ENCODE assay signal across 17 cellular contexts in the genomic region with DNA sequence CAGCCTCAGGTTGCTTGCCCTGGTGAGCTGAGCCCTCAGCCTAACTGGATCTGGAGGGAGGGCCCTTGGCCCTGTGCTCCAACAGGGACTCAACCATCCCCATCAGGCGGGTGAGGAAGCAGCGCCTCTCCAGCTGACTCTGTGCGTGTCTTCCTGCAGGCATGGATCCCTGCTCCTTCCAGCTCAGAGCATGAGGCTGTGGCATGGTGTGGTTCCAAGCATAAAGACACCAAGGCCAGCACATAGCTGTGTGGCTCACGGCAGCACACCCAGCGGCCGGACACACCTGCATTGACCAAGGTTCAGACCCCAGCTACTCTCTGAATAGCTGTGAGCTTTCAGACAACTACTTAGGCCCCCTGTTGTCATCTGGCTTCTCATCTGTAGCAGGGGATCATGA.
"Had no signal": no experiment of that assay in that cellular context is flagged by ENCODE, and none has a peak within 500 bp of the region (broad histone marks: within the 10 kb centered on the region; RNA-seq: fewer than 3 reads in every experiment).

No MANE protein-coding gene starts in this region.

- ATAC-seq: gastroesophageal sphincter; mucosa of descending colon; naive thymus-derived CD4-positive, alpha-beta T cell had no signal

- H3K9me3 ChIP-seq: ascending aorta, gastroesophageal sphincter, heart right ventricle, mucosa of descending colon, neutrophil, suprapubic skin, upper lobe of right lung had no signal

- H3K27ac Mint-ChIP-seq: activated naive CD4-positive, alpha-beta T cell treated with anti-CD3 and anti-CD28 coated beads, Interleukin-2, amount 10 ng/mL, durations not matched to agents 7 days and 5 days; activated T-cell treated with anti-CD3 and anti-CD28 coated beads, Interleukin-2, amount 50 U/mL, for 24 hours; naive thymus-derived CD4-positive, alpha-beta T cell had no signal

- H3K9me3 Mint-ChIP-seq: activated naive CD4-positive, alpha-beta T cell treated with anti-CD3 and anti-CD28 coated beads, Interleukin-2, amount 10 ng/mL, durations not matched to agents 7 days and 5 days; activated T-cell treated with anti-CD3 and anti-CD28 coated beads, Interleukin-2, amount 50 U/mL, for 24 hours; naive thymus-derived CD4-positive, alpha-beta T cell had no signal

- H3K27me3 ChIP-seq: ascending aorta, gastroesophageal sphincter, heart right ventricle, neutrophil, suprapubic skin, upper lobe of right lung had no signal

- H3K27ac ChIP-seq: ascending aorta, gastroesophageal sphincter, neutrophil, suprapubic skin, upper lobe of right lung had no signal

- H3K4me1 ChIP-seq: suprapubic skin had no signal

- H3K4me1 Mint-ChIP-seq: activated naive CD4-positive, alpha-beta T cell treated with anti-CD3 and anti-CD28 coated beads, Interleukin-2, amount 10 ng/mL, durations not matched to agents 7 days and 5 days; naive thymus-derived CD4-positive, alpha-beta T cell had no signal

- H3K4me3 Mint-ChIP-seq: activated naive CD4-positive, alpha-beta T cell treated with anti-CD3 and anti-CD28 coated beads, Interleukin-2, amount 10 ng/mL, durations not matched to agents 7 days and 5 days; activated T-cell treated with anti-CD3 and anti-CD28 coated beads, Interleukin-2, amount 50 U/mL, for 24 hours; naive thymus-derived CD4-positive, alpha-beta T cell had no signal

- H3K36me3 Mint-ChIP-seq: activated naive CD4-positive, alpha-beta T cell treated with anti-CD3 and anti-CD28 coated beads, Interleukin-2, amount 10 ng/mL, durations not matched to agents 7 days and 5 days had no signal

- H3K4me3 ChIP-seq: ascending aorta, gastroesophageal sphincter, heart right ventricle, mucosa of descending colon, suprapubic skin, upper lobe of right lung had no signal

- DNase-seq: activated CD4-positive, alpha-beta T cell treated with anti-CD3 and anti-CD28 coated beads for 1 hour; activated CD4-positive, alpha-beta T cell treated with anti-CD3 and anti-CD28 coated beads, Interleukin-2, amount 50 U/mL, for 48 hours; activated naive CD4-positive, alpha-beta T cell treated with anti-CD3 and anti-CD28 coated beads, Interleukin-2, amount 10 ng/mL, durations not matched to agents 7 days and 5 days; activated T-cell treated with anti-CD3 and anti-CD28 coated beads, Interleukin-2, amount 50 U/mL, for 24 hours; heart right ventricle; mammary epithelial cell; mucosa of descending colon; naive thymus-derived CD4-positive, alpha-beta T cell; posterior cingulate gyrus; stimulated activated CD4-positive, alpha-beta T cell treated with anti-CD3 and anti-CD28 coated beads, Interleukin-15, amount 100 ng/mL, for 24 hours; stimulated activated CD4-positive, alpha-beta T cell treated with anti-CD3 and anti-CD28 coated beads, Interleukin-4, amount 100 ng/mL, for 1 hour; stimulated activated naive CD4-positive, alpha-beta T cell; upper lobe of right lung had no signal

- H3K36me3 ChIP-seq: gastroesophageal sphincter, neutrophil, suprapubic skin, upper lobe of right lung had no signal

- H3K27me3 Mint-ChIP-seq: activated naive CD4-positive, alpha-beta T cell treated with anti-CD3 and anti-CD28 coated beads, Interleukin-2, amount 10 ng/mL, durations not matched to agents 7 days and 5 days; activated T-cell treated with anti-CD3 and anti-CD28 coated beads, Interleukin-2, amount 50 U/mL, for 24 hours; naive thymus-derived CD4-positive, alpha-beta T cell had no signal
